Comparison of ENCODE assay signal across 17 cellular contexts in genomic region chr12:19856389-19856788, GRCh38.
DNase-seq lines count a peak whose midpoint lies in the region; ATAC-seq and TF ChIP-seq lines count a peak whose summit lies in the region.
"Had no signal": no experiment of that assay in that cellular context is flagged by ENCODE, and none has a peak within 500 bp of the region (broad histone marks: within the 10 kb centered on the region; RNA-seq: fewer than 3 reads in every experiment).

No MANE protein-coding gene starts in this region.

- H3K27ac Mint-ChIP-seq in osteocyte (ENCODE audit: unreplicated experiment), result no peak overlapping the region
- H3K27ac Mint-ChIP-seq: H9; stimulated activated naive B cell treated with anti-CD40 and anti-IgM and Interleukin-4, amounts not matched to agents 10 μg/mL and 1 μg/mL and 100 μg/mL, for 72 hours; T-helper 1 cell treated with Interleukin-12 subunit alpha and Interleukin-12 subunit beta and Interleukin-4 antibody, amounts not matched to agents 30 μg/mL and 1 μg/mL, for 36 hours had no signal

- H3K4me3 Mint-ChIP-seq in osteocyte (ENCODE audit: unreplicated experiment), result no peak overlapping the region
- H3K4me3 Mint-ChIP-seq: H9; nephron; stimulated activated naive B cell treated with anti-CD40 and anti-IgM and Interleukin-4, amounts not matched to agents 10 μg/mL and 1 μg/mL and 100 μg/mL, for 72 hours; T-helper 1 cell treated with Interleukin-12 subunit alpha and Interleukin-12 subunit beta and Interleukin-4 antibody, amounts not matched to agents 30 μg/mL and 1 μg/mL, for 36 hours had no signal

- intact Hi-C loops in sciatic nerve (cut with DNase I), result no loop called here

- TF ChIP-seq POLR2A in gastroesophageal sphincter (IDR thresholded peaks at IDR 0.05), result no peak

- TF ChIP-seq CTCF in gastroesophageal sphincter (IDR thresholded peaks at IDR 0.05), result no peak
- TF ChIP-seq CTCF in osteocyte (IDR thresholded peaks at IDR 0.05), result no peak

- TF ChIP-seq EP300 in gastroesophageal sphincter (IDR thresholded peaks at IDR 0.05), result no peak

- peaks cover 9% of the 10 kb centered on the region for H3K4me1 ChIP-seq in adipocyte (ENCODE audit: control insufficient read depth, insufficient read depth, low read length)
- peaks cover 4 to 21% (median 6%) of the 10 kb centered on the region in 3 donors for H3K4me1 ChIP-seq in gastroesophageal sphincter

- H3K4me1 Mint-ChIP-seq in osteocyte (ENCODE audit: unreplicated experiment), result peaks cover 30% of the 10 kb centered on the region
- H3K4me1 Mint-ChIP-seq: stimulated activated naive B cell treated with anti-CD40 and anti-IgM and Interleukin-4, amounts not matched to agents 10 μg/mL and 1 μg/mL and 100 μg/mL, for 72 hours had no signal

- H3K36me3 Mint-ChIP-seq in osteocyte (ENCODE audit: unreplicated experiment), result peaks cover 7% of the 10 kb centered on the region
- H3K36me3 Mint-ChIP-seq: stimulated activated naive B cell treated with anti-CD40 and anti-IgM and Interleukin-4, amounts not matched to agents 10 μg/mL and 1 μg/mL and 100 μg/mL, for 72 hours had no signal

- peak overlapping the region; percentile 58 to 80 (median 65) for H3K27ac ChIP-seq in gastroesophageal sphincter
- H3K27ac ChIP-seq: epithelial cell of prostate, RWPE1 had no signal

- H3K4me3 ChIP-seq in adipocyte (ENCODE audit: low read length) (peak overlapping the region; percentile 51), gastroesophageal sphincter (peak overlapping the region in 1 of 2 donors; percentile 5)

- no peak for ATAC-seq in gastroesophageal sphincter
- peak; percentile 32 for ATAC-seq in sciatic nerve
- no peak for ATAC-seq in HG02610 (IDR thresholded peaks at IDR 0.05; ENCODE audit: unreplicated experiment)
- ATAC-seq: stimulated activated naive B cell treated with anti-CD40 and anti-IgM and Interleukin-4, amounts not matched to agents 10 μg/mL and 1 μg/mL and 100 μg/mL, for 72 hours had no signal

- no peaks in the 10 kb centered on the region for H3K27me3 Mint-ChIP-seq in osteocyte (ENCODE audit: unreplicated experiment)

- no peaks in the 10 kb centered on the region for H3K27me3 ChIP-seq in adipocyte (replicated peaks; ENCODE audit: control insufficient read depth, insufficient read depth, low read length)
- no peaks in the 10 kb centered on the region for H3K27me3 ChIP-seq in gastroesophageal sphincter

- WGBS in gastroesophageal sphincter (ENCODE audit: low coverage in 1 of 2), 2 donors, result 16 to 35% methylated on average over 5 of the region's 5 CpGs

- H3K36me3 ChIP-seq in adipocyte (ENCODE audit: control insufficient read depth, insufficient read depth, low read length, severe bottlenecking) (no peaks in the 10 kb centered on the region), gastroesophageal sphincter (no peaks in the 10 kb centered on the region)

- peaks cover 24% of the 10 kb centered on the region for H3K9me3 Mint-ChIP-seq in osteocyte (ENCODE audit: unreplicated experiment)

- DNase-seq in COLO829 (ENCODE audit: low spot score) (peak; percentile 14), adipocyte (ENCODE audit: low read depth) (peak; percentile 43), sciatic nerve (ENCODE audit: low spot score) (no peak), osteocyte (ENCODE audit: extremely low spot score, unreplicated experiment) (no peak), NCI-H1436 treated with DMSO at 0.1 percent for 48 hours (lab: John Stamatoyannopoulos, UW) (no peak)
- no peak for DNase-seq in activated CD8-positive, alpha-beta memory T cell treated with anti-CD3 and anti-CD28 coated beads, Interleukin-2, amount 50 U/mL, for 48 hours
- DNase-seq: activated naive CD4-positive, alpha-beta T cell treated with anti-CD3 and anti-CD28 coated beads, Interleukin-2, amount 50 U/mL, for 16 hours; H9; NCI-H187; NCI-H526; stimulated activated naive B cell treated with anti-CD40 and anti-IgM and Interleukin-4, amounts not matched to agents 10 μg/mL and 1 μg/mL and 100 μg/mL, for 72 hours had no signal

- H3K9me3 ChIP-seq in adipocyte (ENCODE audit: control insufficient read depth, low read length), result peaks cover 4% of the 10 kb centered on the region
- no peaks in the 10 kb centered on the region for H3K9me3 ChIP-seq in gastroesophageal sphincter

- no peak overlapping the region for H3K9ac ChIP-seq in adipocyte (ENCODE audit: low read length)

Comparison
In these comparisons a context has a peak if more than half of its experiments do, and no peak if none do; other contexts are left out.
1. DNase-seq: peak in COLO829 (single experiment) and adipocyte (single experiment); none in sciatic nerve (single experiment), osteocyte (single experiment), NCI-H1436 treated with DMSO at 0.1 percent for 48 hours (single experiment) and activated CD8-positive, alpha-beta memory T cell treated with anti-CD3 and anti-CD28 coated beads, Interleukin-2, amount 50 U/mL, for 48 hours (single experiment).